ENCODE assay signal across 18 cellular contexts in genomic region chr22:46201059-46201757, GRCh38. TPM values are rescaled to one million over a fixed set of nuclear protein-coding genes. Genes with fewer than 3 reads are reported as not detected.
DNase-seq lines count a peak whose midpoint lies in the region; ATAC-seq, FAIRE-seq and TF ChIP-seq lines count a peak whose summit lies in the region.
"Had no signal": no experiment of that assay in that cellular context is flagged by ENCODE, and none has a peak within 500 bp of the region (broad histone marks: within the 10 kb centered on the region; RNA-seq: fewer than 3 reads in every experiment).

No MANE protein-coding gene starts in this region.

- DNase-seq in HuH-7 (ENCODE audit: low spot score) = peak; percentile 70
- no peak for DNase-seq in effector memory CD8-positive, alpha-beta T cell
- DNase-seq in left kidney (ENCODE audit: low read depth, low spot score) = peak; percentile 45
- peak; percentile 74 for DNase-seq in small intestine
- no peak for DNase-seq in foreskin fibroblast
- no peak for DNase-seq in activated T-cell treated with anti-CD3 and anti-CD28 coated beads, Interleukin-2, amount 50 U/mL, for 24 hours
- DNase-seq in NCI-H510A treated with DMSO at 0.1 percent for 48 hours (lab: John Stamatoyannopoulos, UW) = no peak
- DNase-seq: activated naive CD8-positive, alpha-beta T cell treated with anti-CD3 and anti-CD28 coated beads, Interleukin-2, amount 10 ng/mL, durations not matched to agents 7 days and 5 days; activated T-cell treated with anti-CD3 and anti-CD28 coated beads for 4 hours; C1 segment of cervical spinal cord; caudate nucleus; EL; NCI-H1417 treated with DMSO at 0.1 percent for 48 hours; NCI-H510A had no signal

- no peak for FAIRE-seq in small intestine (lab: Jason Lieb, UNC)
- FAIRE-seq: GM12878 had no signal

- no peaks in the 10 kb centered on the region for H3K27me3 Mint-ChIP-seq in effector memory CD8-positive, alpha-beta T cell
- no peaks in the 10 kb centered on the region for H3K27me3 Mint-ChIP-seq in activated T-cell treated with anti-CD3 and anti-CD28 coated beads, Interleukin-2, amount 50 U/mL, for 24 hours
- H3K27me3 Mint-ChIP-seq: activated naive CD8-positive, alpha-beta T cell treated with anti-CD3 and anti-CD28 coated beads, Interleukin-2, amount 10 ng/mL, durations not matched to agents 7 days and 5 days had no signal

- H3K9me3 ChIP-seq in small intestine (ENCODE audit: control insufficient read depth, low read depth) = no peaks in the 10 kb centered on the region

- H3K36me3 ChIP-seq in small intestine (ENCODE audit: control insufficient read depth in 2 of 2, insufficient read depth in 2 of 2, low read length in 2 of 2) = peaks cover 10 to 14% of the 10 kb centered on the region in 2 donors

- no peaks in the 10 kb centered on the region for H3K27me3 ChIP-seq in small intestine (ENCODE audit: control insufficient read depth in 2 of 2, insufficient read depth in 2 of 2, low read length in 2 of 2)

- no peak for ATAC-seq in effector memory CD8-positive, alpha-beta T cell (replicated peaks)
- ATAC-seq: GM12878 had no signal

- peak overlapping the region; percentile 67 to 88 for H3K27ac Mint-ChIP-seq in effector memory CD8-positive, alpha-beta T cell
- no peak overlapping the region for H3K27ac Mint-ChIP-seq in activated T-cell treated with anti-CD3 and anti-CD28 coated beads, Interleukin-2, amount 50 U/mL, for 24 hours
- H3K27ac Mint-ChIP-seq: activated naive CD8-positive, alpha-beta T cell treated with anti-CD3 and anti-CD28 coated beads, Interleukin-2, amount 10 ng/mL, durations not matched to agents 7 days and 5 days had no signal

- peaks cover 10% of the 10 kb centered on the region for H3K36me3 Mint-ChIP-seq in effector memory CD8-positive, alpha-beta T cell (ENCODE audit: insufficient read depth)
- peaks cover 46% of the 10 kb centered on the region for H3K36me3 Mint-ChIP-seq in activated T-cell treated with anti-CD3 and anti-CD28 coated beads, Interleukin-2, amount 50 U/mL, for 24 hours (ENCODE audit: low read depth)

- no peak for TF ChIP-seq CTCF in foreskin fibroblast (IDR thresholded peaks at IDR 0.05; ENCODE audit: low read depth, low read length)

- H3K4me3 Mint-ChIP-seq in effector memory CD8-positive, alpha-beta T cell = no peak overlapping the region
- H3K4me3 Mint-ChIP-seq in activated T-cell treated with anti-CD3 and anti-CD28 coated beads, Interleukin-2, amount 50 U/mL, for 24 hours = no peak overlapping the region
- H3K4me3 Mint-ChIP-seq: activated naive CD8-positive, alpha-beta T cell treated with anti-CD3 and anti-CD28 coated beads, Interleukin-2, amount 10 ng/mL, durations not matched to agents 7 days and 5 days had no signal

- H3K9me3 Mint-ChIP-seq in effector memory CD8-positive, alpha-beta T cell = no peaks in the 10 kb centered on the region
- no peaks in the 10 kb centered on the region for H3K9me3 Mint-ChIP-seq in activated T-cell treated with anti-CD3 and anti-CD28 coated beads, Interleukin-2, amount 50 U/mL, for 24 hours
- H3K9me3 Mint-ChIP-seq: activated naive CD8-positive, alpha-beta T cell treated with anti-CD3 and anti-CD28 coated beads, Interleukin-2, amount 10 ng/mL, durations not matched to agents 7 days and 5 days had no signal

- H3K4me1 Mint-ChIP-seq in effector memory CD8-positive, alpha-beta T cell (ENCODE audit: low read depth in 2 of 2) = peaks cover 7% of the 10 kb centered on the region in 2 donors
- H3K4me1 Mint-ChIP-seq in activated T-cell treated with anti-CD3 and anti-CD28 coated beads, Interleukin-2, amount 50 U/mL, for 24 hours (ENCODE audit: low read depth) = peaks cover 3% of the 10 kb centered on the region

- H3K27ac ChIP-seq in small intestine (ENCODE audit: low read depth in 1 of 2, low read length in 1 of 2) = peak overlapping the region; percentile 63 to 91
- H3K27ac ChIP-seq: KMS-11, parathyroid adenoma had no signal

- 28 to 53% (median 49%) methylated on average over 17 of the region's 17 CpGs for WGBS in small intestine, 3 donors

- H3K4me3 ChIP-seq in small intestine (ENCODE audit: low read depth in 1 of 2, low read length in 2 of 2) (no peak overlapping the region), foreskin fibroblast (ENCODE audit: low read depth in 1 of 2, low read length in 2 of 2) (no peak overlapping the region)
- H3K4me3 ChIP-seq: GM12878, lung had no signal

- peaks cover 3 to 5% of the 10 kb centered on the region in 2 donors for H3K4me1 ChIP-seq in small intestine (ENCODE audit: control insufficient read depth in 2 of 2, insufficient read depth in 1 of 2, low read depth in 1 of 2, low read length in 1 of 2)
- H3K4me1 ChIP-seq: parathyroid adenoma had no signal

RNA-seq across cellular contexts. Expression of gene CDPF1, which starts 48.9 kb away (rescaled TPM):
- 10 to 100 TPM in 2 of 3 donors, 1 to 10 TPM in 1; 7.4 to 13.2 (median 10.7) TPM for polyA plus RNA-seq in small intestine

RNA-seq across cellular contexts. Expression of gene PPARA, which starts 50.9 kb away (rescaled TPM):
- 10 to 100 TPM; 19.9 to 24.0 (median 21.9) TPM for polyA plus RNA-seq in small intestine

Comparison
In these comparisons a context has a peak if more than half of its experiments do, and no peak if none do; other contexts are left out.
1. DNase-seq: peak in HuH-7 (single experiment), left kidney (single experiment) and small intestine (single experiment); none in effector memory CD8-positive, alpha-beta T cell (0 of 3), foreskin fibroblast (0 of 2), activated T-cell treated with anti-CD3 and anti-CD28 coated beads, Interleukin-2, amount 50 U/mL, for 24 hours (single experiment) and NCI-H510A treated with DMSO at 0.1 percent for 48 hours (single experiment).